Comparison of ENCODE assay signal across 1 cellular context in genomic region chr12:65907465-65907864, GRCh38.
A peak's percentile ranks its signal among the peaks of the same experiment; 100 is the strongest.
TF ChIP-seq lines count a peak whose summit lies in the region.

No MANE protein-coding gene starts in this region.

TF ChIP-seq in GM12878, 131 proteins besides CTCF, POLR2A, EP300 and RAD21 (continued from another document):
- TF ChIP-seq, protein P1, sequence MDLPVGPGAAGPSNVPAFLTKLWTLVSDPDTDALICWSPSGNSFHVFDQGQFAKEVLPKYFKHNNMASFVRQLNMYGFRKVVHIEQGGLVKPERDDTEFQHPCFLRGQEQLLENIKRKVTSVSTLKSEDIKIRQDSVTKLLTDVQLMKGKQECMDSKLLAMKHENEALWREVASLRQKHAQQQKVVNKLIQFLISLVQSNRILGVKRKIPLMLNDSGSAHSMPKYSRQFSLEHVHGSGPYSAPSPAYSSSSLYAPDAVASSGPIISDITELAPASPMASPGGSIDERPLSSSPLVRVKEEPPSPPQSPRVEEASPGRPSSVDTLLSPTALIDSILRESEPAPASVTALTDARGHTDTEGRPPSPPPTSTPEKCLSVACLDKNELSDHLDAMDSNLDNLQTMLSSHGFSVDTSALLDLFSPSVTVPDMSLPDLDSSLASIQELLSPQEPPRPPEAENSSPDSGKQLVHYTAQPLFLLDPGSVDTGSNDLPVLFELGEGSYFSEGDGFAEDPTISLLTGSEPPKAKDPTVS (IDR thresholded peaks at IDR 0.05; ENCODE audit: low read depth, low read length) = no peak
- no peak for TF ChIP-seq SUZ12 (IDR thresholded peaks at IDR 0.05; ENCODE audit: unreplicated experiment)
- TF ChIP-seq ZZZ3 (IDR thresholded peaks at IDR 0.05; ENCODE audit: control insufficient read depth, insufficient read length, low read depth) = no peak
- TF ChIP-seq MTA2 (IDR thresholded peaks at IDR 0.05; ENCODE audit: low read depth) = peak; percentile 60; the same call in 1 of the 2 replicates
- TF ChIP-seq NR2C1 (IDR thresholded peaks at IDR 0.05) = no peak
- TF ChIP-seq RB1 (IDR thresholded peaks at IDR 0.05; ENCODE audit: borderline replicate concordance) = no peak
- TF ChIP-seq NRF1 (conservative IDR thresholded peaks at IDR 0.05; ENCODE audit: low read depth, low read length) = no peak
- TF ChIP-seq, protein P2, sequence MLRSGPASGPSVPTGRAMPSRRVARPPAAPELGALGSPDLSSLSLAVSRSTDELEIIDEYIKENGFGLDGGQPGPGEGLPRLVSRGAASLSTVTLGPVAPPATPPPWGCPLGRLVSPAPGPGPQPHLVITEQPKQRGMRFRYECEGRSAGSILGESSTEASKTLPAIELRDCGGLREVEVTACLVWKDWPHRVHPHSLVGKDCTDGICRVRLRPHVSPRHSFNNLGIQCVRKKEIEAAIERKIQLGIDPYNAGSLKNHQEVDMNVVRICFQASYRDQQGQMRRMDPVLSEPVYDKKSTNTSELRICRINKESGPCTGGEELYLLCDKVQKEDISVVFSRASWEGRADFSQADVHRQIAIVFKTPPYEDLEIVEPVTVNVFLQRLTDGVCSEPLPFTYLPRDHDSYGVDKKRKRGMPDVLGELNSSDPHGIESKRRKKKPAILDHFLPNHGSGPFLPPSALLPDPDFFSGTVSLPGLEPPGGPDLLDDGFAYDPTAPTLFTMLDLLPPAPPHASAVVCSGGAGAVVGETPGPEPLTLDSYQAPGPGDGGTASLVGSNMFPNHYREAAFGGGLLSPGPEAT (IDR thresholded peaks at IDR 0.05; ENCODE audit: low read depth) = 0 out of 2 replicates have a peak, but pooled peaks have one; percentile 26
- no peak for TF ChIP-seq KAT2A (conservative IDR thresholded peaks at IDR 0.05; ENCODE audit: control insufficient read depth, low read depth, low read length)
- TF ChIP-seq USF1 (IDR thresholded peaks at IDR 0.05; ENCODE audit: borderline replicate concordance, extremely low read length, insufficient read depth, low read depth, low read length) = no peak
- TF ChIP-seq BCL11A (IDR thresholded peaks at IDR 0.05; ENCODE audit: low read depth, low read length) = no peak
- TF ChIP-seq CHD1 (IDR thresholded peaks at IDR 0.05; ENCODE audit: low read depth, low read length) = no peak
- TF ChIP-seq SREBF2 (IDR thresholded peaks at IDR 0.05; ENCODE audit: low read length) = no peak
- peak; percentile 80 for TF ChIP-seq IKZF1 (conservative IDR thresholded peaks at IDR 0.05)
- 0 out of 2 replicates have a peak, but pooled peaks have one; percentile 27 for TF ChIP-seq GATAD2B (conservative IDR thresholded peaks at IDR 0.05; ENCODE audit: low read depth)
- no peak for TF ChIP-seq REST (IDR thresholded peaks at IDR 0.05; ENCODE audit: low read depth, low read length)
- no peak for TF ChIP-seq ZSCAN29 (IDR thresholded peaks at IDR 0.05)
- TF ChIP-seq, protein P3, sequence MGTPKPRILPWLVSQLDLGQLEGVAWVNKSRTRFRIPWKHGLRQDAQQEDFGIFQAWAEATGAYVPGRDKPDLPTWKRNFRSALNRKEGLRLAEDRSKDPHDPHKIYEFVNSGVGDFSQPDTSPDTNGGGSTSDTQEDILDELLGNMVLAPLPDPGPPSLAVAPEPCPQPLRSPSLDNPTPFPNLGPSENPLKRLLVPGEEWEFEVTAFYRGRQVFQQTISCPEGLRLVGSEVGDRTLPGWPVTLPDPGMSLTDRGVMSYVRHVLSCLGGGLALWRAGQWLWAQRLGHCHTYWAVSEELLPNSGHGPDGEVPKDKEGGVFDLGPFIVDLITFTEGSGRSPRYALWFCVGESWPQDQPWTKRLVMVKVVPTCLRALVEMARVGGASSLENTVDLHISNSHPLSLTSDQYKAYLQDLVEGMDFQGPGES (IDR thresholded peaks at IDR 0.05) = no peak
- TF ChIP-seq PAX5 (IDR thresholded peaks at IDR 0.05; ENCODE audit: borderline replicate concordance, low read depth, low read length) = no peak
- no peak for TF ChIP-seq SIN3A (IDR thresholded peaks at IDR 0.05; ENCODE audit: low read depth, low read length)
- no peak for TF ChIP-seq MXI1 (IDR thresholded peaks at IDR 0.05; ENCODE audit: low read depth, low read length)
- TF ChIP-seq, protein P4, sequence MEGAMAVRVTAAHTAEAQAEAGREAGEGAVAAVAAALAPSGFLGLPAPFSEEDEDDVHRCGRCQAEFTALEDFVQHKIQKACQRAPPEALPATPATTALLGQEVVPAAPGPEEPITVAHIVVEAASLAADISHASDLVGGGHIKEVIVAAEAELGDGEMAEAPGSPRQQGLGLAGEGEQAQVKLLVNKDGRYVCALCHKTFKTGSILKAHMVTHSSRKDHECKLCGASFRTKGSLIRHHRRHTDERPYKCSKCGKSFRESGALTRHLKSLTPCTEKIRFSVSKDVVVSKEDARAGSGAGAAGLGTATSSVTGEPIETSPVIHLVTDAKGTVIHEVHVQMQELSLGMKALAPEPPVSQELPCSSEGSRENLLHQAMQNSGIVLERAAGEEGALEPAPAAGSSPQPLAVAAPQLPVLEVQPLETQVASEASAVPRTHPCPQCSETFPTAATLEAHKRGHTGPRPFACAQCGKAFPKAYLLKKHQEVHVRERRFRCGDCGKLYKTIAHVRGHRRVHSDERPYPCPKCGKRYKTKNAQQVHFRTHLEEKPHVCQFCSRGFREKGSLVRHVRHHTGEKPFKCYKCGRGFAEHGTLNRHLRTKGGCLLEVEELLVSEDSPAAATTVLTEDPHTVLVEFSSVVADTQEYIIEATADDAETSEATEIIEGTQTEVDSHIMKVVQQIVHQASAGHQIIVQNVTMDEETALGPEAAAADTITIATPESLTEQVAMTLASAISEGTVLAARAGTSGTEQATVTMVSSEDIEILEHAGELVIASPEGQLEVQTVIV (IDR thresholded peaks at IDR 0.05; ENCODE audit: borderline replicate concordance, partially characterized antibody) = no peak
- no peak for TF ChIP-seq TCF7 (IDR thresholded peaks at IDR 0.05; ENCODE audit: borderline replicate concordance)
- TF ChIP-seq, protein P5, sequence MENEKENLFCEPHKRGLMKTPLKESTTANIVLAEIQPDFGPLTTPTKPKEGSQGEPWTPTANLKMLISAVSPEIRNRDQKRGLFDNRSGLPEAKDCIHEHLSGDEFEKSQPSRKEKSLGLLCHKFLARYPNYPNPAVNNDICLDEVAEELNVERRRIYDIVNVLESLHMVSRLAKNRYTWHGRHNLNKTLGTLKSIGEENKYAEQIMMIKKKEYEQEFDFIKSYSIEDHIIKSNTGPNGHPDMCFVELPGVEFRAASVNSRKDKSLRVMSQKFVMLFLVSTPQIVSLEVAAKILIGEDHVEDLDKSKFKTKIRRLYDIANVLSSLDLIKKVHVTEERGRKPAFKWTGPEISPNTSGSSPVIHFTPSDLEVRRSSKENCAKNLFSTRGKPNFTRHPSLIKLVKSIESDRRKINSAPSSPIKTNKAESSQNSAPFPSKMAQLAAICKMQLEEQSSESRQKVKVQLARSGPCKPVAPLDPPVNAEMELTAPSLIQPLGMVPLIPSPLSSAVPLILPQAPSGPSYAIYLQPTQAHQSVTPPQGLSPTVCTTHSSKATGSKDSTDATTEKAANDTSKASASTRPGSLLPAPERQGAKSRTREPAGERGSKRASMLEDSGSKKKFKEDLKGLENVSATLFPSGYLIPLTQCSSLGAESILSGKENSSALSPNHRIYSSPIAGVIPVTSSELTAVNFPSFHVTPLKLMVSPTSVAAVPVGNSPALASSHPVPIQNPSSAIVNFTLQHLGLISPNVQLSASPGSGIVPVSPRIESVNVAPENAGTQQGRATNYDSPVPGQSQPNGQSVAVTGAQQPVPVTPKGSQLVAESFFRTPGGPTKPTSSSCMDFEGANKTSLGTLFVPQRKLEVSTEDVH (IDR thresholded peaks at IDR 0.05; ENCODE audit: low read depth, partially characterized antibody) = no peak
- no peak for TF ChIP-seq KLF5 (IDR thresholded peaks at IDR 0.05; ENCODE audit: partially characterized antibody)
- TF ChIP-seq EGR1 (IDR thresholded peaks at IDR 0.05; ENCODE audit: borderline replicate concordance in 1 of 2, low read depth in 2 of 2, low read length in 2 of 2) = no peak
- no peak for TF ChIP-seq ATF3 (IDR thresholded peaks at IDR 0.05; ENCODE audit: borderline replicate concordance, extremely low read depth, low read depth, low read length)
- TF ChIP-seq PBX3 (IDR thresholded peaks at IDR 0.05; ENCODE audit: insufficient replicate concordance, low read depth, low read length) = no peak
- TF ChIP-seq HCFC1 (IDR thresholded peaks at IDR 0.05; ENCODE audit: low read length) = no peak
- no peak for TF ChIP-seq ATF2 (IDR thresholded peaks at IDR 0.05; ENCODE audit: low read length)
- no peak for TF ChIP-seq PKNOX1 (IDR thresholded peaks at IDR 0.05)
